12 cellular contexts compared by ENCODE assay signal in genomic region chr12:42161529-42161928, GRCh38.
"Had no signal": no experiment of that assay in that cellular context is flagged by ENCODE, and none has a peak within 500 bp of the region (broad histone marks: within the 10 kb centered on the region; RNA-seq: fewer than 3 reads in every experiment).

No MANE protein-coding gene starts in this region.

- ATAC-seq: effector memory CD8-positive, alpha-beta T cell; stimulated activated memory B cell treated with anti-CD40 and anti-IgM and Interleukin-4, amounts not matched to agents 10 μg/mL and 1 μg/mL and 100 μg/mL, for 72 hours had no signal

- H3K27me3 Mint-ChIP-seq: effector memory CD8-positive, alpha-beta T cell; stimulated activated memory B cell treated with anti-CD40 and anti-IgM and Interleukin-4, amounts not matched to agents 10 μg/mL and 1 μg/mL and 100 μg/mL, for 72 hours; type B pancreatic cell had no signal

- H3K9me3 ChIP-seq: adrenal gland, right atrium auricular region had no signal

- H3K4me3 ChIP-seq: adrenal gland, right atrium auricular region, smooth muscle cell had no signal

- H3K4me2 ChIP-seq: smooth muscle cell had no signal

- H3K27ac ChIP-seq: adrenal gland, epithelial cell of prostate, right atrium auricular region had no signal

- H3K27ac Mint-ChIP-seq: activated T-helper 1 cell treated with anti-CD3 and anti-CD28 coated beads, Interleukin-12 subunit alpha, Interleukin-12 subunit beta, Interleukin-2, Interleukin-4 antibody, amounts not matched to agents 30 ng/mL and 10 ng/mL and 1 ng/mL, durations not matched to agents 14 hours and 24 hours and 36 hours; type B pancreatic cell had no signal

- DNase-seq: activated CD4-positive, alpha-beta T cell treated with anti-CD3 and anti-CD28 coated beads for 4 hours; activated naive CD4-positive, alpha-beta T cell treated with Interleukin-2 at 50 U/mL for 16 hours; adrenal gland; cortex of kidney; effector memory CD8-positive, alpha-beta T cell; SIG-M5 had no signal

- H3K9me3 Mint-ChIP-seq: activated T-helper 1 cell treated with anti-CD3 and anti-CD28 coated beads, Interleukin-12 subunit alpha, Interleukin-12 subunit beta, Interleukin-2, Interleukin-4 antibody, amounts not matched to agents 30 ng/mL and 10 ng/mL and 1 ng/mL, durations not matched to agents 14 hours and 24 hours and 36 hours; effector memory CD8-positive, alpha-beta T cell; stimulated activated memory B cell treated with anti-CD40 and anti-IgM and Interleukin-4, amounts not matched to agents 10 μg/mL and 1 μg/mL and 100 μg/mL, for 72 hours; type B pancreatic cell had no signal

- H3K4me3 Mint-ChIP-seq: activated T-helper 1 cell treated with anti-CD3 and anti-CD28 coated beads, Interleukin-12 subunit alpha, Interleukin-12 subunit beta, Interleukin-2, Interleukin-4 antibody, amounts not matched to agents 30 ng/mL and 10 ng/mL and 1 ng/mL, durations not matched to agents 14 hours and 24 hours and 36 hours; effector memory CD8-positive, alpha-beta T cell; stimulated activated memory B cell treated with anti-CD40 and anti-IgM and Interleukin-4, amounts not matched to agents 10 μg/mL and 1 μg/mL and 100 μg/mL, for 72 hours; type B pancreatic cell had no signal
